ENCODE assay signal across 25 cellular contexts in the genomic region with DNA sequence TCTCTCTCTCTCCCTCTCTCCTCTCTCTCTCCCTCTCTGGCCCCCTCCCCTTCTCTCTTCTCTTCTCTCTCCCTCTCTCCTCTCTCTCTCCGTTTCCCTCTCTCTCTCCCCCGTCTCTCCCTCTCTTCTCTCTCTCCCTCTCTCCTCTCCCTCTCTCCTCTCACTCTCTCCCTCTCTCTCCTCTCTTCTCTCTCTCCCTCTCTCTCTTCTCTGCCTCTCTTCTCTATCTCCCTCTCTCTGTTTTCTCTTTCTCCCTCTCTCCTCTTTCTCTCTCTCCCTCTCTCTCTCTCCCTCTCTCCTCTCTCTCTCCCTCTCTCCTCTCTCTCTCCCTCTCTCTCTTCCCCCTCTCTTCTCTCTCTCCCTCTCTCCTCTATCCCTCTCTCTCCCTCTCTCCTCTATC.
"Had no signal": no experiment of that assay in that cellular context is flagged by ENCODE, and none has a peak within 500 bp of the region (broad histone marks: within the 10 kb centered on the region; RNA-seq: fewer than 3 reads in every experiment).

No MANE protein-coding gene starts in this region.

- H3K4me3 Mint-ChIP-seq: dendritic cell treated with granulocyte-macrophage colony-stimulating factor and Interleukin-4, amounts not matched to agents 40 ng/mL and 50 ng/mL, for 4 days; endodermal cell; immature natural killer cell; memory B cell; natural killer cell had no signal

- DNase-seq: effector CD8-positive, alpha-beta T cell; foreskin fibroblast; immature natural killer cell; islet precursor cell; kidney glomerular epithelial cell; natural killer cell; occipital lobe; stimulated activated CD4-positive, alpha-beta T cell treated with anti-CD3 and anti-CD28 coated beads, Interleukin-12 subunit alpha, Interleukin-12 subunit beta, amount 100 ng/mL, for 4 hours; stimulated activated CD4-positive, alpha-beta T cell treated with anti-CD3 and anti-CD28 coated beads, Interleukin-1b, Interleukin-23, amount 100 ng/mL, for 48 hours; stimulated activated CD4-positive, alpha-beta T cell treated with anti-CD3 and anti-CD28 coated beads, Interleukin-4, amount 100 ng/mL, for 1 hour; stimulated activated CD8-positive, alpha-beta memory T cell treated with anti-CD3 and anti-CD28 coated beads, Interleukin-4, amount 100 ng/mL, for 48 hours; stimulated activated naive CD4-positive, alpha-beta T cell treated with Interleukin-2 at 50 U/mL for 16 hours had no signal

- H3K27ac Mint-ChIP-seq: dendritic cell treated with granulocyte-macrophage colony-stimulating factor and Interleukin-4, amounts not matched to agents 40 ng/mL and 50 ng/mL, for 4 days; endodermal cell; immature natural killer cell; memory B cell had no signal

- H3K9me3 Mint-ChIP-seq: dendritic cell treated with granulocyte-macrophage colony-stimulating factor and Interleukin-4, amounts not matched to agents 40 ng/mL and 50 ng/mL, for 4 days; endodermal cell; immature natural killer cell; natural killer cell had no signal

- H3K9me3 ChIP-seq: lower lobe of right lung, ovary, right lobe of liver, upper lobe of left lung had no signal

- H3K4me3 ChIP-seq: gastroesophageal sphincter, heart left ventricle, lower lobe of right lung, ovary, right lobe of liver, smooth muscle cell, stomach, tibial nerve, upper lobe of left lung had no signal

- H3K27me3 ChIP-seq: ovary, right lobe of liver, tibial nerve, upper lobe of left lung had no signal

- H3K4me2 ChIP-seq: smooth muscle cell had no signal

- H3K36me3 Mint-ChIP-seq: immature natural killer cell, natural killer cell had no signal

- H3K36me3 ChIP-seq: gastroesophageal sphincter, heart left ventricle, lower lobe of right lung, ovary, right lobe of liver, stomach, tibial nerve, upper lobe of left lung had no signal

- H3K4me1 Mint-ChIP-seq: immature natural killer cell, memory B cell had no signal

- H3K27ac ChIP-seq: epithelial cell of prostate, ovary, right lobe of liver had no signal
